Comparison of ENCODE assay signal across 15 cellular contexts in the genomic region with DNA sequence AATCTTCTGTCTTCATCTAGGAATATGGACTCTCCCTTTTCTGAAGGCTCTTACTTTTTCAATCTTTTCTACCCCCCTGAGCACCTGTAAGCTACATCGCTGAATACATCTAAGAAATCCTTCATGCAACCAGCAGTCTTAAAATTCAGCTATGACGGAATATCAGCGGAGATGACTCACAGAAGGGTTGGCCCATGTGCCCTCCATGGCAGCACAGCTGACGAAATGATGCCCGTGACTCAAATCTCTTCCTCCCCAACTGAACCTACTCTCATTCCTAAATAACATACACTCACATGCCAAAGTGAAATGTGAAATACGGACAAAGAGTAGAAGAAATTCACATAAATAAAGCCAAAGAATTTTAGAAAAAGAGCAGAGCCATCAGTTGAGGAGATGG. TPM values are rescaled to one million over a fixed set of nuclear protein-coding genes. Genes with fewer than 3 reads are reported as not detected.
DNase-seq lines count a peak whose midpoint lies in the region; ATAC-seq, FAIRE-seq and TF ChIP-seq lines count a peak whose summit lies in the region.
"Had no signal": no experiment of that assay in that cellular context is flagged by ENCODE, and none has a peak within 500 bp of the region (broad histone marks: within the 10 kb centered on the region; RNA-seq: fewer than 3 reads in every experiment).

No MANE protein-coding gene starts in this region.

- no peaks in the 10 kb centered on the region for H3K27me3 Mint-ChIP-seq in MCF 10A (ENCODE audit: insufficient read depth, unreplicated experiment)

- H3K4me3 ChIP-seq in breast epithelium (no peak overlapping the region), fibroblast of mammary gland (ENCODE audit: control insufficient read depth, low read depth, low read length) (no peak overlapping the region), colonic mucosa (no peak overlapping the region)
- H3K4me3 ChIP-seq: adrenal gland, vagina had no signal

- intact Hi-C loops in MCF 10A (cut with micrococcal nuclease), result no loop called here
- intact Hi-C loops in breast epithelium (cut with DNase I; ENCODE audit: low total_unique reads), result no loop called here
- intact Hi-C loops in colonic mucosa (cut with DNase I), result no loop called here

- H3K4me3 Mint-ChIP-seq in MCF 10A (ENCODE audit: unreplicated experiment), result no peak overlapping the region

- POLR2A ChIA-PET in MCF 10A (lab: Yijun Ruan, JAX), result no interaction called here

- H3K4me1 Mint-ChIP-seq in MCF 10A (ENCODE audit: insufficient read depth, unreplicated experiment), result no peaks in the 10 kb centered on the region

- CTCF ChIA-PET in MCF 10A (lab: Yijun Ruan, JAX), result no interaction called here

- H3K27ac Mint-ChIP-seq in MCF 10A (ENCODE audit: low read depth, unreplicated experiment), result no peak overlapping the region

- DNase-seq in MCF 10A (ENCODE audit: unreplicated experiment) (peak; percentile 86), breast epithelium (ENCODE audit: low spot score in 2 of 2) (no peak), fibroblast of mammary gland (ENCODE audit: low read depth) (peak; percentile 70), urothelium cell line (ENCODE audit: low spot score) (peak; percentile 8), GM10266 (ENCODE audit: extremely low spot score) (no peak), colonic mucosa (no peak)
- DNase-seq: activated CD4-positive, alpha-beta T cell treated with anti-CD3 and anti-CD28 coated beads, Interleukin-2, amount 50 U/mL, for 48 hours; DMS153; NCI-H2171 treated with DMSO at 0.1 percent for 48 hours; SW 1271 had no signal

- no peak for FAIRE-seq in urothelium cell line (lab: Jason Lieb, UNC)

- no peaks in the 10 kb centered on the region for H3K9me3 ChIP-seq in breast epithelium
- H3K9me3 ChIP-seq in colonic mucosa, result no peaks in the 10 kb centered on the region
- H3K9me3 ChIP-seq: adrenal gland, vagina had no signal

- no peak for TF ChIP-seq POLR2A in breast epithelium (IDR thresholded peaks at IDR 0.05)

- H3K36me3 ChIP-seq in breast epithelium (no peaks in the 10 kb centered on the region), colonic mucosa (peaks cover 6% of the 10 kb centered on the region)

- no TSS peak for BruUV-seq in MCF 10A (replicated peaks; lab: Mats Ljungman, UMichigan)

- TF ChIP-seq CTCF in MCF 10A (IDR thresholded peaks at IDR 0.05; ENCODE audit: unreplicated experiment) (no peak), breast epithelium (IDR thresholded peaks at IDR 0.05) (no peak), VCaP (conservative IDR thresholded peaks at IDR 0.05) (no peak), fibroblast of mammary gland (conservative IDR thresholded peaks at IDR 0.05; ENCODE audit: control insufficient read depth, insufficient read depth, low read depth, low read length) (no peak), GM10266 (IDR thresholded peaks at IDR 0.05; ENCODE audit: control insufficient read depth, insufficient read depth, low read depth, missing control alignments) (no peak), colonic mucosa (IDR thresholded peaks at IDR 0.05) (no peak)

- H3K36me3 Mint-ChIP-seq in MCF 10A (ENCODE audit: insufficient read depth, unreplicated experiment), result peaks cover 94% of the 10 kb centered on the region

- H3K4me1 ChIP-seq in breast epithelium, result no peaks in the 10 kb centered on the region
- no peaks in the 10 kb centered on the region for H3K4me1 ChIP-seq in colonic mucosa
- H3K4me1 ChIP-seq: parathyroid adenoma, vagina had no signal

- H3K27me3 ChIP-seq in breast epithelium (no peaks in the 10 kb centered on the region), colonic mucosa (no peaks in the 10 kb centered on the region)
- H3K27me3 ChIP-seq: adrenal gland, vagina had no signal

- no peak for ATAC-seq in HG03159 (IDR thresholded peaks at IDR 0.05; ENCODE audit: unreplicated experiment)

- H3K27ac ChIP-seq in breast epithelium (no peak overlapping the region), VCaP (peak overlapping the region; percentile 66), colonic mucosa (no peak overlapping the region)
- H3K27ac ChIP-seq: adrenal gland, parathyroid adenoma, vagina had no signal

- H3K9me3 Mint-ChIP-seq in MCF 10A (ENCODE audit: unreplicated experiment), result no peaks in the 10 kb centered on the region

- H3K9ac ChIP-seq in colonic mucosa (ENCODE audit: low read depth in 2 of 2, low read length in 2 of 2), result no peak overlapping the region
- H3K9ac ChIP-seq: parathyroid adenoma had no signal

RNA-seq across cellular contexts. Expression of a gene that starts 30.3 kb away (rescaled TPM):
- total RNA-seq in MCF 10A (2022) (10.5 and 27.4 TPM in 2 replicates), breast epithelium (10 to 100 TPM in 2 of 3 donors, 1 to 10 TPM in 1; 9.8 to 12.5 (median 10.4) TPM), colonic mucosa (10 to 100 TPM; 15.0 to 48.4 TPM)

Comparison
In these comparisons a context has a peak if more than half of its experiments do, and no peak if none do; other contexts are left out.
1. DNase-seq: peak in MCF 10A (single experiment), fibroblast of mammary gland (single experiment) and urothelium cell line (single experiment); none in breast epithelium (0 of 2), GM10266 (single experiment) and colonic mucosa (single experiment).